9 cellular contexts compared by ENCODE assay signal in genomic region chr12:116861331-116861730, GRCh38. TPM values are rescaled to one million over a fixed set of nuclear protein-coding genes. Genes with fewer than 3 reads are reported as not detected.
DNase-seq lines count a peak whose midpoint lies in the region; ATAC-seq, FAIRE-seq and TF ChIP-seq lines count a peak whose summit lies in the region.
"Had no signal": no experiment of that assay in that cellular context is flagged by ENCODE, and none has a peak within 500 bp of the region (broad histone marks: within the 10 kb centered on the region; RNA-seq: fewer than 3 reads in every experiment).

No MANE protein-coding gene starts in this region.

- H3K4me2 ChIP-seq in OCI-LY1 (ENCODE audit: low read length) (peak overlapping the region; percentile 44), GM12878 (ENCODE audit: control insufficient read depth, insufficient read depth) (peak overlapping the region; percentile 73)

- H3K9me2 ChIP-seq in OCI-LY1 (ENCODE audit: low read depth, low read length): no peaks in the 10 kb centered on the region

- peak overlapping the region; percentile 9 for H3K4me3 ChIP-seq in OCI-LY1 (ENCODE audit: low read depth, low read length, poor library complexity, severe bottlenecking)
- peak overlapping the region; percentile 55; the same call in 1 of the 2 replicates for H3K4me3 ChIP-seq in GM12878

- no peak for TF ChIP-seq CTCF in OCI-LY1 (IDR thresholded peaks at IDR 0.05; ENCODE audit: low read length)
- TF ChIP-seq CTCF in GM12878 (IDR thresholded peaks at IDR 0.05 in 2 of 3, conservative IDR thresholded peaks at IDR 0.05 in 1 of 3; ENCODE audit: control insufficient read depth in 2 of 3, extremely low read depth in 1 of 3, insufficient read depth in 1 of 3, low read depth in 3 of 3, low read length in 3 of 3): no peak
- no peak for TF ChIP-seq CTCF in nephron (IDR thresholded peaks at IDR 0.05; ENCODE audit: unreplicated experiment in 3 of 3)

- TF ChIP-seq EP300 in GM12878 (IDR thresholded peaks at IDR 0.05; ENCODE audit: borderline replicate concordance in 1 of 2, control insufficient read depth in 1 of 2, low read depth in 2 of 2, low read length in 2 of 2): peak in 1 of 2 experiments; percentile 57; a peak in 1 of 4 replicates

- H3K27ac Mint-ChIP-seq in nephron: peak overlapping the region in 2 of 3 experiments; percentile 68 to 73

- CTCF ChIA-PET in GM12878 (lab: Yijun Ruan, JAX): interaction anchor here (1.1 kb wide), 1 partner anchor 259 kb away, joined by 3 read pairs; no protein-coding TSS in a partner anchor

- peaks cover 29% of the 10 kb centered on the region for H3K27me3 Mint-ChIP-seq in nephron (ENCODE audit: low read depth)

- SMC1A ChIA-PET in GM12878 (lab: Charles Lee; ENCODE audit: uncharacterized antibody, unreplicated experiment): interaction anchor here (0.6 kb wide), 1 partner anchor 1535 kb away, joined by 3 read pairs; no protein-coding TSS in a partner anchor

- H3K79me2 ChIP-seq in OCI-LY1 (ENCODE audit: insufficient read depth, low read length) (no peaks in the 10 kb centered on the region), GM12878 (ENCODE audit: control insufficient read depth, insufficient read depth, low read length) (no peaks in the 10 kb centered on the region)

- BruUV-seq in GM12878 (replicated peaks; lab: Mats Ljungman, UMichigan): no TSS peak

- no peaks in the 10 kb centered on the region for H3K9me3 Mint-ChIP-seq in nephron

- H2AFZ ChIP-seq in OCI-LY1 (ENCODE audit: low read length) (no peak overlapping the region), GM12878 (ENCODE audit: control insufficient read depth, low read depth, low read length) (no peak overlapping the region)

- no peak for TF ChIP-seq POLR2A in GM12878 (IDR thresholded peaks at IDR 0.05; ENCODE audit: low read depth, low read length)

- peaks cover 41% of the 10 kb centered on the region for H3K4me1 Mint-ChIP-seq in nephron

- H3K36me3 Mint-ChIP-seq in nephron (ENCODE audit: low read depth): no peaks in the 10 kb centered on the region

- peak; percentile 50 for ATAC-seq in GM18499 (IDR thresholded peaks at IDR 0.05; ENCODE audit: insufficient read depth, unreplicated experiment)
- peak; percentile 79 for ATAC-seq in HG02885 (IDR thresholded peaks at IDR 0.05; ENCODE audit: poor library complexity, unreplicated experiment)
- peak; percentile 91 for ATAC-seq in GM12878

- H3K27me3 ChIP-seq in OCI-LY1 (ENCODE audit: insufficient read depth, low read length) (no peaks in the 10 kb centered on the region), GM12878 (replicated peaks in 1 of 2; ENCODE audit: control insufficient read depth in 2 of 2, insufficient read depth in 2 of 2, low read length in 1 of 2) (no peaks in the 10 kb centered on the region)

- in situ Hi-C loops in GM12878 (cut with MboI): no loop called here

- FAIRE-seq in GM12878 (lab: Jason Lieb, UNC) (peak; percentile 62), RCC 7860 (lab: Jason Lieb, UNC) (no peak)

- DNase-seq in AG08396 (ENCODE audit: low spot score): peak; percentile 89
- peak; percentile 43 for DNase-seq in GM12878 (ENCODE audit: low read depth, low spot score)
- no peak for DNase-seq in OCI-M2 (lab: John Stamatoyannopoulos, UW; ENCODE audit: unreplicated experiment)
- no peak for DNase-seq in RCC 7860 (ENCODE audit: low spot score)

- H3K4me1 ChIP-seq in OCI-LY1 (ENCODE audit: insufficient read depth, low read length, severe bottlenecking): peaks cover 68% of the 10 kb centered on the region
- peaks cover 23% of the 10 kb centered on the region for H3K4me1 ChIP-seq in GM12878 (ENCODE audit: control insufficient read depth, insufficient read depth, low read length)

- H3K36me3 ChIP-seq in OCI-LY1 (ENCODE audit: insufficient read depth, low read length): peaks cover 53% of the 10 kb centered on the region
- H3K36me3 ChIP-seq in GM12878 (ENCODE audit: control insufficient read depth in 2 of 2, insufficient read depth in 2 of 2, low read length in 1 of 2): no peaks in the 10 kb centered on the region

- RAD21 ChIA-PET in GM12878 (lab: Charles Lee; ENCODE audit: unreplicated experiment): interaction anchor here (1.1 kb wide), 1 partner anchor 259 kb away, joined by 3 read pairs; no protein-coding TSS in a partner anchor

- H3F3A ChIP-seq in OCI-LY1 (ENCODE audit: insufficient read depth, low read length): no peaks in the 10 kb centered on the region

- no peaks in the 10 kb centered on the region for H4K20me1 ChIP-seq in OCI-LY1 (ENCODE audit: insufficient read depth, low read length)
- H4K20me1 ChIP-seq in GM12878 (ENCODE audit: control insufficient read depth, insufficient read depth): no peaks in the 10 kb centered on the region

- TF ChIP-seq RAD21 in GM12878 (IDR thresholded peaks at IDR 0.05; ENCODE audit: insufficient read depth, low read depth, low read length): no peak

- H3K9ac ChIP-seq in OCI-LY1 (ENCODE audit: low read length) (no peak overlapping the region), GM12878 (ENCODE audit: control insufficient read depth, insufficient read depth, low read length) (no peak overlapping the region)

- intact Hi-C loops in GM12878 (cut with micrococcal nuclease; ENCODE audit: unreplicated experiment): no loop called here

- H3K4me3 Mint-ChIP-seq in nephron: peak overlapping the region in 2 of 3 experiments; percentile 36 to 45

- no peaks in the 10 kb centered on the region for H3K9me3 ChIP-seq in OCI-LY1 (ENCODE audit: low read length)
- no peaks in the 10 kb centered on the region for H3K9me3 ChIP-seq in GM12878 (replicated peaks; ENCODE audit: control insufficient read depth, insufficient read depth, low read length)

- under 1% methylated on average over 12 of the region's 12 CpGs for WGBS in GM12878 (ENCODE audit: insufficient coverage, insufficient replicate concordance, low lambda C conversion rate, missing lambda C conversion rate)

- POLR2A ChIA-PET in GM12878 (lab: Charles Lee): interaction anchor here (0.6 to 1.1 kb wide), 2 partner anchors 42 to 51 kb away, joined by 4 to 6 read pairs; no protein-coding TSS in a partner anchor

- peak overlapping the region; percentile 88 for H3K27ac ChIP-seq in OCI-LY1 (ENCODE audit: low read depth, low read length, poor library complexity, severe bottlenecking)
- no peak overlapping the region for H3K27ac ChIP-seq in GM12878 (ENCODE audit: control insufficient read depth, insufficient read depth)
- H3K27ac ChIP-seq: HL-60 had no signal

TF ChIP-seq in GM12878, 131 proteins besides CTCF, POLR2A, EP300 and RAD21 (continues in another document):
- no peak for TF ChIP-seq MEF2B (IDR thresholded peaks at IDR 0.05; ENCODE audit: partially characterized antibody, poor library complexity, severe bottlenecking)
- TF ChIP-seq BRCA1 (IDR thresholded peaks at IDR 0.05; ENCODE audit: low read depth, low read length): no peak
- TF ChIP-seq MTA3 (IDR thresholded peaks at IDR 0.05; ENCODE audit: borderline replicate concordance, low read length): no peak
- peak; percentile 80 for TF ChIP-seq CREB1 (IDR thresholded peaks at IDR 0.05; ENCODE audit: low read depth)
- TF ChIP-seq PAX5 (IDR thresholded peaks at IDR 0.05; ENCODE audit: borderline replicate concordance, low read depth, low read length): peak; percentile 48; the same call in 1 of the 2 replicates
- TF ChIP-seq MEF2A (IDR thresholded peaks at IDR 0.05; ENCODE audit: insufficient read depth, low read depth, low read length): 0 out of 2 replicates have a peak, but pooled peaks have one; percentile 28

RNA-seq across cellular contexts. Expression of gene HRK, which starts 19.9 kb away (rescaled TPM):
- not detected in 2 replicates for total RNA-seq in GM12878 (2013; cell fraction: nucleolus; rRNA removed)
- not detected in 2 replicates for total RNA-seq in GM12878 (2014; rRNA removed)
- total RNA-seq in GM12878 (2014; rRNA removed; fragmentation: Illumina TruSeq; extraction: Trizol): not detected in 2 replicates
- total RNA-seq in GM12878 (2021): not detected in 2 replicates
- polyA plus RNA-seq in GM12878 (2011; ENCODE audit: low read depth): not detected
- not detected in 2 replicates for polyA plus RNA-seq in GM12878 (2011; rRNA removed)
- polyA plus RNA-seq in GM12878 (2011; cell fraction: cytosol; rRNA removed): not detected in 2 replicates
- not detected in 2 replicates for polyA plus RNA-seq in GM12878 (2011; cell fraction: nucleus; rRNA removed)
- 0.03 TPM in 1 of 2 replicates, not detected in the other for polyA plus RNA-seq in GM12878 (2012)
- not detected in 2 replicates for polyA plus RNA-seq in GM12878 (2014; fragmentation: Illumina TruSeq; extraction: Trizol)
- polyA plus RNA-seq in GM12878 (2014; fragmentation: Nextera tagmentation; extraction: Ambion mirVana): not detected
- polyA plus RNA-seq in GM12878 (2014; rRNA removed): not detected in 2 replicates
- not detected for polyA plus RNA-seq in GM12878 (2016; fragmentation: Nextera tagmentation; extraction: Ambion mirVana)
- polyA minus RNA-seq in GM12878 (2011; rRNA and poly(A)+ RNA removed): not detected in 2 replicates
- not detected in 2 replicates for polyA minus RNA-seq in GM12878 (2011; cell fraction: cytosol; rRNA and poly(A)+ RNA removed)
- not detected in 2 replicates for polyA minus RNA-seq in GM12878 (2011; cell fraction: nucleus; rRNA and poly(A)+ RNA removed)

RNA-seq across cellular contexts. Expression of gene FBXW8, which starts 49.4 kb away (rescaled TPM):
- total RNA-seq in GM12878 (2013; cell fraction: nucleolus; rRNA removed): 10.7 and 12.8 TPM in 2 replicates
- 4.3 and 4.6 TPM in 2 replicates for total RNA-seq in GM12878 (2014; rRNA removed)
- total RNA-seq in GM12878 (2014; rRNA removed; fragmentation: Illumina TruSeq; extraction: Trizol): 2.5 and 2.6 TPM in 2 replicates
- total RNA-seq in GM12878 (2021): 6.8 and 7.5 TPM in 2 replicates
- 2.9 TPM for polyA plus RNA-seq in GM12878 (2011; ENCODE audit: low read depth)
- 4.0 and 7.3 TPM in 2 replicates for polyA plus RNA-seq in GM12878 (2011; rRNA removed)
- 5.6 TPM in 2 replicates for polyA plus RNA-seq in GM12878 (2011; cell fraction: cytosol; rRNA removed)
- polyA plus RNA-seq in GM12878 (2011; cell fraction: nucleus; rRNA removed): 12.1 and 12.9 TPM in 2 replicates
- 3.5 and 4.4 TPM in 2 replicates for polyA plus RNA-seq in GM12878 (2012)
- 3.9 and 4.5 TPM in 2 replicates for polyA plus RNA-seq in GM12878 (2014; fragmentation: Illumina TruSeq; extraction: Trizol)
- polyA plus RNA-seq in GM12878 (2014; fragmentation: Nextera tagmentation; extraction: Ambion mirVana): under 1 TPM; 0.49 to 0.52 TPM
- 4.5 and 5.0 TPM in 2 replicates for polyA plus RNA-seq in GM12878 (2014; rRNA removed)
- polyA plus RNA-seq in GM12878 (2016; fragmentation: Nextera tagmentation; extraction: Ambion mirVana): 1 to 10 TPM; 4.0 to 5.4 TPM
- polyA minus RNA-seq in GM12878 (2011; rRNA and poly(A)+ RNA removed): 9.3 and 14.3 TPM in 2 replicates
- polyA minus RNA-seq in GM12878 (2011; cell fraction: cytosol; rRNA and poly(A)+ RNA removed): 2.1 and 3.3 TPM in 2 replicates
- 6.9 and 10.5 TPM in 2 replicates for polyA minus RNA-seq in GM12878 (2011; cell fraction: nucleus; rRNA and poly(A)+ RNA removed)

Comparison
In these comparisons a context has a peak if more than half of its experiments do, and no peak if none do; other contexts are left out.
1. DNase-seq: peak in AG08396 (single experiment) and GM12878 (single experiment); none in OCI-M2 (single experiment) and RCC 7860 (single experiment).
2. Peak in every context shown above with its lines, with median percentiles within 50 percentile points of each other: ATAC-seq.